In genomic region chr19:48554385-48555091, GRCh38 we compare ENCODE assay signal across 15 cellular contexts. TPM values are rescaled to one million over a fixed set of nuclear protein-coding genes. Genes with fewer than 3 reads are reported as not detected.
DNase-seq lines count a peak whose midpoint lies in the region; ATAC-seq, FAIRE-seq and TF ChIP-seq lines count a peak whose summit lies in the region.
"Had no signal": no experiment of that assay in that cellular context is flagged by ENCODE, and none has a peak within 500 bp of the region (broad histone marks: within the 10 kb centered on the region; RNA-seq: fewer than 3 reads in every experiment).

No MANE protein-coding gene starts in this region.

- no peaks in the 10 kb centered on the region for H3K23me2 ChIP-seq in H1 (ENCODE audit: low read depth, low read length)

- H3K4me3 ChIP-seq in HUES64 (ENCODE audit: low read length) = no peak overlapping the region
- H3K4me3 ChIP-seq in H1 (ENCODE audit: extremely low read depth in 1 of 4, insufficient read depth in 2 of 4, low read depth in 3 of 4, low read length in 4 of 4) = peak overlapping the region in 3 of 4 experiments; percentile 5 to 44 (median 11); a peak in 4 of 8 replicates
- H3K4me3 ChIP-seq in mesodermal cell (ENCODE audit: extremely low read depth, insufficient read depth, low read length, poor library complexity, severe bottlenecking) = no peak overlapping the region
- no peak overlapping the region for H3K4me3 ChIP-seq in transverse colon

- H2BK120ac ChIP-seq in H1 (replicated peaks; ENCODE audit: low read depth, low read length) = no peak overlapping the region

- no peak overlapping the region for H3K4ac ChIP-seq in H1 (replicated peaks; ENCODE audit: insufficient read length, low read depth, low read length)

- no peak overlapping the region; the same call in 1 of the 2 replicates for H4K8ac ChIP-seq in H1 (ENCODE audit: extremely low read depth, insufficient read depth, low read length)

- H4K5ac ChIP-seq in H1 (ENCODE audit: insufficient read length, low read depth, low read length) = no peak overlapping the region

- H3K4me1 ChIP-seq in HUES64 (ENCODE audit: insufficient read depth, low read length) (peaks cover 19% of the 10 kb centered on the region), H1 (replicated peaks in 1 of 4; ENCODE audit: control insufficient read depth in 3 of 4, insufficient read depth in 4 of 4, low read length in 3 of 4) (peaks cover 0 to 24% (median 12%) of the 10 kb centered on the region in 4 experiments; a peak in 6 of 7 replicates), mesodermal cell (ENCODE audit: control insufficient read depth, insufficient read depth, low read length, poor library complexity, severe bottlenecking) (peaks cover 18% of the 10 kb centered on the region), transverse colon (peaks cover 4 to 54% (median 21%) of the 10 kb centered on the region in 4 donors)
- H3K4me1 ChIP-seq: BE2C had no signal

- H2BK20ac ChIP-seq in H1 (ENCODE audit: low read length) = peak overlapping the region; percentile 96; the same call in 1 of the 2 replicates

- in situ Hi-C loops in transverse colon (cut with MboI; ENCODE audit: low pct_ligation_motif_present in 1 of 4, low pct_unique_long_range_greater_than_20kb in 1 of 4, low sequenced_read_pairs in 3 of 4) = no loop called here

- ATAC-seq in GM18909 (IDR thresholded peaks at IDR 0.05; ENCODE audit: poor library complexity, unreplicated experiment) = no peak
- ATAC-seq in HG02678 (IDR thresholded peaks at IDR 0.05; ENCODE audit: unreplicated experiment) = no peak
- ATAC-seq: activated CD8-positive, alpha-beta T cell treated with anti-CD3 and anti-CD28 coated beads for 36 hours; T-cell had no signal

- no peak overlapping the region for H3K9ac ChIP-seq in HUES64 (ENCODE audit: low read depth, low read length)
- peak overlapping the region in 1 of 4 experiments; percentile 28; a peak in 2 of 7 replicates for H3K9ac ChIP-seq in H1 (replicated peaks in 1 of 4; ENCODE audit: extremely low read depth in 1 of 4, low read depth in 3 of 4, low read length in 3 of 4)

- no peak overlapping the region for H3K56ac ChIP-seq in H1 (replicated peaks; ENCODE audit: insufficient read length, low read depth, low read length)

- H4K20me1 ChIP-seq in H1 (replicated peaks in 1 of 2; ENCODE audit: control insufficient read depth in 1 of 2, insufficient read depth in 2 of 2, low read length in 2 of 2) = no peaks in the 10 kb centered on the region

- no peaks in the 10 kb centered on the region for H3K79me2 ChIP-seq in H1 (ENCODE audit: control insufficient read depth in 1 of 2, insufficient read depth in 2 of 2, low read length in 2 of 2)

- H3K27me3 ChIP-seq in HUES64 (ENCODE audit: insufficient read depth, low read length) (no peaks in the 10 kb centered on the region), H1 (replicated peaks in 1 of 4; ENCODE audit: control insufficient read depth in 3 of 4, extremely low read depth in 1 of 4, insufficient read depth in 3 of 4, low read length in 3 of 4) (no peaks in the 10 kb centered on the region; a peak in 1 of 7 replicates), transverse colon (peaks cover 3% of the 10 kb centered on the region)

- peak overlapping the region; percentile 87 for H2BK5ac ChIP-seq in H1 (ENCODE audit: low read depth, low read length)

- no peak overlapping the region for H3K14ac ChIP-seq in H1 (ENCODE audit: insufficient read length)

- peak overlapping the region; percentile 18 for H2AK5ac ChIP-seq in H1 (ENCODE audit: low read depth, low read length)

- peak overlapping the region; percentile 98 for H4K91ac ChIP-seq in H1 (replicated peaks; ENCODE audit: insufficient read length, low read length)

- DNase-seq in H1 (ENCODE audit: low read depth in 1 of 2, low spot score in 2 of 2) (peak; percentile 75), transverse colon (no peak), midbrain (lab: John Stamatoyannopoulos, UW) (no peak)
- DNase-seq: activated CD8-positive, alpha-beta T cell treated with anti-CD3 and anti-CD28 coated beads for 36 hours; activated naive CD4-positive, alpha-beta T cell treated with Interleukin-2 at 50 U/mL for 16 hours; NCI-H1092; stimulated activated CD4-positive, alpha-beta T cell treated with anti-CD3 and anti-CD28 coated beads, Interleukin-12 subunit alpha, Interleukin-12 subunit beta, amount 100 ng/mL, for 4 hours; T-cell had no signal

- H3K9me3 ChIP-seq in HUES64 (ENCODE audit: insufficient read depth, low read depth, low read length) (no peaks in the 10 kb centered on the region), H1 (ENCODE audit: insufficient read depth in 2 of 2, low read depth in 1 of 2, low read length in 1 of 2) (no peaks in the 10 kb centered on the region), mesodermal cell (ENCODE audit: control insufficient read depth, low read length) (no peaks in the 10 kb centered on the region), transverse colon (no peaks in the 10 kb centered on the region)
- H3K9me3 ChIP-seq: BE2C had no signal

- intact Hi-C loops in transverse colon (cut with DNase I; ENCODE audit: low total_unique reads) = no loop called here

- peak overlapping the region; percentile 19; the same call in 1 of the 2 replicates for H2BK15ac ChIP-seq in H1 (ENCODE audit: low read length)

- no peak for TF ChIP-seq CTCF in C4-2B (conservative IDR thresholded peaks at IDR 0.05)
- TF ChIP-seq CTCF in H1 (IDR thresholded peaks at IDR 0.05; ENCODE audit: control extremely low read depth in 1 of 3, insufficient read depth in 1 of 3, low read depth in 1 of 3, low read length in 3 of 3) = no peak
- TF ChIP-seq CTCF in transverse colon (IDR thresholded peaks at IDR 0.05) = no peak

- H3K23ac ChIP-seq in H1 (ENCODE audit: insufficient read length) = no peak overlapping the region

- H3K4me2 ChIP-seq in H1 (ENCODE audit: insufficient read depth in 1 of 2, low read depth in 2 of 2, low read length in 2 of 2) = peak overlapping the region; percentile 12 to 64

- POLR2A ChIA-PET in H1 (lab: Charles Lee; ENCODE audit: partially characterized antibody) = interaction anchor here (0.7 to 2.5 kb wide), 10 partner anchors 12 to 549 kb away, joined by 3 to 8 read pairs (median 4); no protein-coding TSS in a partner anchor

- peak overlapping the region; percentile 95 for H3K18ac ChIP-seq in H1 (ENCODE audit: extremely low read depth, low read length)

- no peak overlapping the region for H2AFZ ChIP-seq in H1 (ENCODE audit: low read length)

- peak in 1 of 2 experiments; percentile 13; a peak in 1 of 4 replicates for TF ChIP-seq RAD21 in H1 (IDR thresholded peaks at IDR 0.05 in 1 of 2, conservative IDR thresholded peaks at IDR 0.05 in 1 of 2; ENCODE audit: low read depth in 2 of 2, low read length in 2 of 2)

- peak; percentile 28 to 60; a peak in 2 of 3 replicates for TF ChIP-seq EP300 in H1 (IDR thresholded peaks at IDR 0.05; ENCODE audit: borderline replicate concordance in 1 of 2, low read depth in 2 of 2, low read length in 2 of 2)
- TF ChIP-seq EP300 in transverse colon (IDR thresholded peaks at IDR 0.05; ENCODE audit: low read depth) = no peak

- H3K27ac ChIP-seq in C4-2B = peak overlapping the region; percentile 65
- peak overlapping the region; percentile 86 for H3K27ac ChIP-seq in HUES64 (ENCODE audit: low read depth, low read length)
- H3K27ac ChIP-seq in H1 (ENCODE audit: low read depth, low read length) = 0 out of 2 replicates have a peak overlapping the region, but pooled peaks have one; percentile 41
- H3K27ac ChIP-seq in mesodermal cell (ENCODE audit: low read depth, low read length, severe bottlenecking) = peak overlapping the region; percentile 70
- H3K27ac ChIP-seq in transverse colon = no peak overlapping the region

- no peak for FAIRE-seq in H1 (lab: Jason Lieb, UNC)

- WGBS in HUES64 = 58% methylated on average over 16 of the region's 16 CpGs
- WGBS in H1 (ENCODE audit: extremely low coverage in 1 of 2, insufficient coverage in 1 of 2, insufficient read length in 1 of 2, insufficient replicate concordance in 2 of 2, low coverage in 1 of 2, low lambda C conversion rate in 2 of 2, missing lambda C conversion rate in 1 of 2), 2 experiments = 87% methylated on average over 11 of the region's 16 CpGs; no CpG with 5 or more reads in 1 of the 2 experiments
- WGBS in mesodermal cell (ENCODE audit: insufficient coverage in 2 of 2), 2 experiments = 52 to 83% methylated on average over 9 to 11 of the region's 16 CpGs
- WGBS in transverse colon (ENCODE audit: low coverage in 1 of 2), 2 donors = 68 to 76% methylated on average over 5 to 16 of the region's 16 CpGs

- H3K79me1 ChIP-seq in H1 (ENCODE audit: low read depth, low read length) = no peaks in the 10 kb centered on the region

- CTCF ChIA-PET in H1 (lab: Charles Lee; ENCODE audit: partially characterized antibody) = interaction anchor here (1.0 to 11.7 kb wide), 9 partner anchors 8 to 65 kb away, joined by 3 to 132 read pairs (median 4); no protein-coding TSS in a partner anchor

- H3K36me3 ChIP-seq in HUES64 (ENCODE audit: insufficient read depth, low read length) (no peaks in the 10 kb centered on the region), H1 (ENCODE audit: control insufficient read depth in 2 of 4, insufficient read depth in 4 of 4, low read length in 3 of 4) (no peaks in the 10 kb centered on the region), mesodermal cell (ENCODE audit: control insufficient read depth, insufficient read depth, low read length) (no peaks in the 10 kb centered on the region), transverse colon (no peaks in the 10 kb centered on the region)
- H3K36me3 ChIP-seq: BE2C had no signal

- peak overlapping the region; percentile 95 for H2BK12ac ChIP-seq in H1 (ENCODE audit: low read depth, low read length)

- TF ChIP-seq POLR2A in H1 (IDR thresholded peaks at IDR 0.05; ENCODE audit: control extremely low read depth in 1 of 2, low read depth in 2 of 2, low read length in 2 of 2) (no peak), transverse colon (IDR thresholded peaks at IDR 0.05) (no peak)

RNA-seq across cellular contexts. Expression of gene SULT2B1, which starts 2.6 kb away (rescaled TPM):
- polyA plus RNA-seq in HUES64 (2013, experiment 1 of 2) = not detected
- not detected for polyA plus RNA-seq in HUES64 (2013, experiment 2 of 2)
- total RNA-seq in H1 (2021; fragmentation: NEBNext Ultra II Directional; extraction: Animal tissue kit (Norgen Biotek cat#: 25700)) = 0.99 and 1.5 TPM in 2 replicates
- polyA plus RNA-seq in H1 (2011; rRNA removed) = 2.6 and 3.8 TPM in 2 replicates
- polyA plus RNA-seq in H1 (2011; cell fraction: cytosol; rRNA removed) = 2.3 TPM
- 1.2 TPM for polyA plus RNA-seq in H1 (2011; cell fraction: nucleus; rRNA removed)
- polyA plus RNA-seq in H1 (2012, experiment 1 of 2) = 1.0 to 2.2 TPM (median 1.6 TPM) in 4 replicates
- polyA plus RNA-seq in H1 (2012, experiment 2 of 2) = 1.00 TPM
- 1.5 TPM for polyA plus RNA-seq in H1 (2013, experiment 1 of 2)
- 1.4 TPM for polyA plus RNA-seq in H1 (2013, experiment 2 of 2)
- polyA minus RNA-seq in H1 (2011; rRNA and poly(A)+ RNA removed) = 0.59 TPM in 1 of 2 replicates, not detected in the other
- 1.2 TPM for polyA minus RNA-seq in H1 (2011; cell fraction: cytosol; rRNA and poly(A)+ RNA removed)
- not detected for polyA minus RNA-seq in H1 (2011; cell fraction: nucleus; rRNA and poly(A)+ RNA removed)
- polyA plus RNA-seq in mesodermal cell (2013, experiment 1 of 2) = 0.92 TPM
- 0.66 TPM for polyA plus RNA-seq in mesodermal cell (2013, experiment 2 of 2)
- under 1 TPM in 2 of 4 donors, not detected in 2; 0.32 to 0.41 TPM for total RNA-seq in transverse colon
- total RNA-seq: activated CD8-positive, alpha-beta T cell treated with anti-CD3 and anti-CD28 coated beads for 36 hours; cerebellum; T-cell had no signal

RNA-seq across cellular contexts. Expression of gene LMTK3, which starts 42.9 kb away (rescaled TPM):
- 4.9 TPM for polyA plus RNA-seq in HUES64 (2013, experiment 1 of 2)
- 5.5 TPM for polyA plus RNA-seq in HUES64 (2013, experiment 2 of 2)
- total RNA-seq in H1 (2021; fragmentation: NEBNext Ultra II Directional; extraction: Animal tissue kit (Norgen Biotek cat#: 25700)) = 12.4 and 13.6 TPM in 2 replicates
- 2.7 and 7.3 TPM in 2 replicates for polyA plus RNA-seq in H1 (2011; rRNA removed)
- 3.4 TPM for polyA plus RNA-seq in H1 (2011; cell fraction: cytosol; rRNA removed)
- polyA plus RNA-seq in H1 (2011; cell fraction: nucleus; rRNA removed) = 11.6 TPM
- polyA plus RNA-seq in H1 (2012, experiment 1 of 2) = 6.8 to 10.4 TPM (median 9.6 TPM) in 4 replicates
- 4.1 TPM for polyA plus RNA-seq in H1 (2012, experiment 2 of 2)
- polyA plus RNA-seq in H1 (2013, experiment 1 of 2) = 10.0 TPM
- polyA plus RNA-seq in H1 (2013, experiment 2 of 2) = 8.2 TPM
- 0.90 and 1.2 TPM in 2 replicates for polyA minus RNA-seq in H1 (2011; rRNA and poly(A)+ RNA removed)
- polyA minus RNA-seq in H1 (2011; cell fraction: cytosol; rRNA and poly(A)+ RNA removed) = 5.9 TPM
- 5.9 TPM for polyA minus RNA-seq in H1 (2011; cell fraction: nucleus; rRNA and poly(A)+ RNA removed)
- polyA plus RNA-seq in mesodermal cell (2013, experiment 1 of 2) = 5.9 TPM
- 5.2 TPM for polyA plus RNA-seq in mesodermal cell (2013, experiment 2 of 2)
- total RNA-seq in transverse colon = 1 to 10 TPM in 2 of 4 donors, under 1 TPM in 1, not detected in 1; 0.68 to 2.4 (median 1.1) TPM

RNA-seq across cellular contexts. Expression of gene SPACA4, which starts 52.0 kb away (rescaled TPM):
- not detected for polyA plus RNA-seq in HUES64 (2013, experiment 1 of 2)
- not detected for polyA plus RNA-seq in HUES64 (2013, experiment 2 of 2)
- total RNA-seq in H1 (2021; fragmentation: NEBNext Ultra II Directional; extraction: Animal tissue kit (Norgen Biotek cat#: 25700)) = not detected in 2 replicates
- not detected in 2 replicates for polyA plus RNA-seq in H1 (2011; rRNA removed)
- not detected for polyA plus RNA-seq in H1 (2011; cell fraction: cytosol; rRNA removed)
- polyA plus RNA-seq in H1 (2011; cell fraction: nucleus; rRNA removed) = not detected
- 0.27 to 1.1 TPM (median 0.53 TPM) in 4 replicates for polyA plus RNA-seq in H1 (2012, experiment 1 of 2)
- 1.5 TPM for polyA plus RNA-seq in H1 (2012, experiment 2 of 2)
- not detected for polyA plus RNA-seq in H1 (2013, experiment 1 of 2)
- not detected for polyA plus RNA-seq in H1 (2013, experiment 2 of 2)
- not detected in 2 replicates for polyA minus RNA-seq in H1 (2011; rRNA and poly(A)+ RNA removed)
- not detected for polyA minus RNA-seq in H1 (2011; cell fraction: cytosol; rRNA and poly(A)+ RNA removed)
- polyA minus RNA-seq in H1 (2011; cell fraction: nucleus; rRNA and poly(A)+ RNA removed) = not detected
- polyA plus RNA-seq in mesodermal cell (2013, experiment 1 of 2) = not detected
- not detected for polyA plus RNA-seq in mesodermal cell (2013, experiment 2 of 2)
- total RNA-seq in transverse colon = not detected
- total RNA-seq: activated CD8-positive, alpha-beta T cell treated with anti-CD3 and anti-CD28 coated beads for 36 hours; cerebellum; T-cell had no signal

Comparison
In these comparisons a context has a peak if more than half of its experiments do, and no peak if none do; other contexts are left out.
1. H3K27ac ChIP-seq: peak in C4-2B (single experiment), HUES64 (single experiment), H1 (single experiment) and mesodermal cell (single experiment); none in transverse colon (0 of 4).
2. H3K4me3 ChIP-seq: peak in H1 (3 of 4); none in HUES64 (single experiment), mesodermal cell (single experiment) and transverse colon (0 of 4).
3. DNase-seq: peak in H1 (2 of 2); none in transverse colon (single experiment) and midbrain (single experiment).